Comparison of ENCODE assay signal across 23 cellular contexts in the genomic region with DNA sequence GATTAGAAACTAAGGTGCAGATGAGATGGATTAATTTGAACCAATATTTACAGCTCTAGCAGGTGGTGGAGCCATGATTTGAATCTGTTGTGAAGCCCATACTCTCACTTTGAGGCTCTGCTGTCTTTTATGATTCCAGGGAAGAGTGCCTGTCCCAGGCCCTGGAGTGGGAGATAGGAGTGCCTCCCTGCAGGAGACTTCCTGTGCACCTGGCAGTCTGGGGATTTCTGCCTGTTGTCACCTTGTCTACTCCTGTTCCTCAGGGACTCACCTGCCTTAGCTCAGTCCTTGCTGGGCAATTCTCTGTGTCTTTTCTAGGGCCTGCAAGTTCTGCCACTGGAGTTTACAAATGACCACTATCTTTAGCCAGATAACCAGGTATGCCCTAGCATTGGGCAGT. TPM values are rescaled to one million over a fixed set of nuclear protein-coding genes. Genes with fewer than 3 reads are reported as not detected.
DNase-seq lines count a peak whose midpoint lies in the region; ATAC-seq and TF ChIP-seq lines count a peak whose summit lies in the region.
"Had no signal": no experiment of that assay in that cellular context is flagged by ENCODE, and none has a peak within 500 bp of the region (broad histone marks: within the 10 kb centered on the region; RNA-seq: fewer than 3 reads in every experiment).

No MANE protein-coding gene starts in this region.

- CTCF ChIA-PET in WTC11 (lab: Charles Lee), result interaction anchor here (1.9 to 2.5 kb wide), 3 partner anchors 24 to 46 kb away, joined by 8 to 14 read pairs (median 12); partner anchors contain the start of gene SCAND1

- ATAC-seq in activated naive CD8-positive, alpha-beta T cell treated with anti-CD3 and anti-CD28 coated beads, Interleukin-2, amount 50 U/mL, for 24 hours, result no peak
- peak; percentile 87 for ATAC-seq in WTC11
- no peak for ATAC-seq in memory B cell (ENCODE audit: low read depth)
- no peak for ATAC-seq in GM18520 (IDR thresholded peaks at IDR 0.05; ENCODE audit: unreplicated experiment)
- ATAC-seq: CD8-positive, alpha-beta T cell; SK-N-SH treated with all-trans-retinoic acid at 6 μM for 48 hours had no signal

- TF ChIP-seq CTCF in WTC11 (IDR thresholded peaks at IDR 0.05), result no peak

- DNase-seq in activated naive CD8-positive, alpha-beta T cell treated with anti-CD3 and anti-CD28 coated beads, Interleukin-2, amount 50 U/mL, for 24 hours, result no peak
- DNase-seq in NCI-H345 (lab: John Stamatoyannopoulos, UW) (peak; percentile 92), WTC11 (ENCODE audit: low spot score) (peak; percentile 28), memory B cell (ENCODE audit: low spot score in 2 of 2) (no peak), ecto neural progenitor cell (ENCODE audit: low spot score) (no peak), NCI-H524 treated with DMSO at 0.1 percent for 48 hours (lab: John Stamatoyannopoulos, UW) (no peak)
- DNase-seq: activated CD4-positive, alpha-beta T cell treated with anti-CD3 and anti-CD28 coated beads for 4 hours; activated naive CD4-positive, alpha-beta T cell treated with anti-CD3 and anti-CD28 coated beads for 36 hours; amniotic stem cell; CD8-positive, alpha-beta T cell; effector memory CD4-positive, alpha-beta T cell; GOT3; MG63; NCI-H774; posterior cingulate gyrus; right lobe of liver; stimulated activated CD4-positive, alpha-beta T cell treated with anti-CD3 and anti-CD28 coated beads, Interleukin-4, amount 100 ng/mL, for 1 hour had no signal

- no peak overlapping the region for H3K4me3 Mint-ChIP-seq in activated naive CD8-positive, alpha-beta T cell
- no peak overlapping the region for H3K4me3 Mint-ChIP-seq in activated naive CD8-positive, alpha-beta T cell treated with anti-CD3 and anti-CD28 coated beads, Interleukin-2, amount 50 U/mL, for 24 hours
- peak overlapping the region; percentile 19; the same call in 1 of the 2 replicates for H3K4me3 Mint-ChIP-seq in WTC11
- no peak overlapping the region for H3K4me3 Mint-ChIP-seq in memory B cell
- H3K4me3 Mint-ChIP-seq: activated naive CD4-positive, alpha-beta T cell treated with anti-CD3 and anti-CD28 coated beads for 36 hours; activated T-helper 1 cell treated with anti-CD3 and anti-CD28 coated beads, Interleukin-12 subunit alpha, Interleukin-12 subunit beta, Interleukin-2, Interleukin-4 antibody, amounts not matched to agents 30 ng/mL and 10 ng/mL and 1 ng/mL, durations not matched to agents 14 hours and 24 hours and 36 hours; B cell; CD8-positive, alpha-beta T cell; type B pancreatic cell had no signal

- peaks cover 8% of the 10 kb centered on the region for H3K36me3 Mint-ChIP-seq in activated naive CD8-positive, alpha-beta T cell
- peaks cover 27% of the 10 kb centered on the region for H3K36me3 Mint-ChIP-seq in activated naive CD8-positive, alpha-beta T cell treated with anti-CD3 and anti-CD28 coated beads, Interleukin-2, amount 50 U/mL, for 24 hours (ENCODE audit: low read depth)
- H3K36me3 Mint-ChIP-seq in WTC11, result peaks cover 34% of the 10 kb centered on the region
- peaks cover 48% of the 10 kb centered on the region for H3K36me3 Mint-ChIP-seq in memory B cell

- POLR2A ChIA-PET in WTC11 (lab: Charles Lee), result no interaction called here

- peaks cover 34% of the 10 kb centered on the region for H3K4me1 Mint-ChIP-seq in activated naive CD8-positive, alpha-beta T cell (ENCODE audit: low read depth)
- H3K4me1 Mint-ChIP-seq in activated naive CD8-positive, alpha-beta T cell treated with anti-CD3 and anti-CD28 coated beads, Interleukin-2, amount 50 U/mL, for 24 hours, result peaks cover 29% of the 10 kb centered on the region
- H3K4me1 Mint-ChIP-seq in WTC11 (peaks cover 29% of the 10 kb centered on the region), memory B cell (peaks cover 15% of the 10 kb centered on the region)
- H3K4me1 Mint-ChIP-seq: B cell had no signal

- no peaks in the 10 kb centered on the region for H3K27me3 Mint-ChIP-seq in activated naive CD8-positive, alpha-beta T cell
- H3K27me3 Mint-ChIP-seq in activated naive CD8-positive, alpha-beta T cell treated with anti-CD3 and anti-CD28 coated beads, Interleukin-2, amount 50 U/mL, for 24 hours, result no peaks in the 10 kb centered on the region
- H3K27me3 Mint-ChIP-seq in WTC11 (ENCODE audit: low read depth), result no peaks in the 10 kb centered on the region
- H3K27me3 Mint-ChIP-seq in memory B cell, result no peaks in the 10 kb centered on the region
- H3K27me3 Mint-ChIP-seq: B cell, type B pancreatic cell had no signal

- H3K9me3 Mint-ChIP-seq in activated naive CD8-positive, alpha-beta T cell (ENCODE audit: low read depth), result no peaks in the 10 kb centered on the region
- no peaks in the 10 kb centered on the region for H3K9me3 Mint-ChIP-seq in activated naive CD8-positive, alpha-beta T cell treated with anti-CD3 and anti-CD28 coated beads, Interleukin-2, amount 50 U/mL, for 24 hours
- H3K9me3 Mint-ChIP-seq in WTC11, result 0 out of 2 replicates have a peak, but pooled peaks cover 4% of the 10 kb centered on the region
- no peaks in the 10 kb centered on the region for H3K9me3 Mint-ChIP-seq in memory B cell
- H3K9me3 Mint-ChIP-seq: activated naive CD4-positive, alpha-beta T cell treated with anti-CD3 and anti-CD28 coated beads for 36 hours; activated T-helper 1 cell treated with anti-CD3 and anti-CD28 coated beads, Interleukin-12 subunit alpha, Interleukin-12 subunit beta, Interleukin-2, Interleukin-4 antibody, amounts not matched to agents 30 ng/mL and 10 ng/mL and 1 ng/mL, durations not matched to agents 14 hours and 24 hours and 36 hours; CD8-positive, alpha-beta T cell; type B pancreatic cell had no signal

- H3K27ac Mint-ChIP-seq in activated naive CD8-positive, alpha-beta T cell, result peak overlapping the region; percentile 61
- no peak overlapping the region for H3K27ac Mint-ChIP-seq in activated naive CD8-positive, alpha-beta T cell treated with anti-CD3 and anti-CD28 coated beads, Interleukin-2, amount 50 U/mL, for 24 hours
- H3K27ac Mint-ChIP-seq in WTC11, result peak overlapping the region; percentile 95
- H3K27ac Mint-ChIP-seq in memory B cell, result peak overlapping the region; percentile 58
- H3K27ac Mint-ChIP-seq: activated naive CD4-positive, alpha-beta T cell treated with anti-CD3 and anti-CD28 coated beads for 36 hours; activated T-helper 1 cell treated with anti-CD3 and anti-CD28 coated beads, Interleukin-12 subunit alpha, Interleukin-12 subunit beta, Interleukin-2, Interleukin-4 antibody, amounts not matched to agents 30 ng/mL and 10 ng/mL and 1 ng/mL, durations not matched to agents 14 hours and 24 hours and 36 hours; B cell; type B pancreatic cell had no signal

TF ChIP-seq in WTC11, 78 proteins besides CTCF, POLR2A, EP300 and RAD21:
- TF ChIP-seq ZNF317 (CRISPR knock-in tag; IDR thresholded peaks at IDR 0.05; ENCODE audit: borderline replicate concordance, low read depth) (0 out of 2 replicates have a peak, but pooled peaks have one; percentile 34), CREB1 (CRISPR knock-in tag; IDR thresholded peaks at IDR 0.05) (no peak), GABPB1 (CRISPR knock-in tag; IDR thresholded peaks at IDR 0.05) (no peak), ZNF423 (CRISPR knock-in tag; IDR thresholded peaks at IDR 0.05) (peak; percentile 32; the same call in 1 of the 2 replicates), CBFB (CRISPR knock-in tag; IDR thresholded peaks at IDR 0.05; ENCODE audit: low read depth) (no peak)

RNA-seq across cellular contexts. Expression of gene SCAND1, which starts 46.3 kb away (rescaled TPM):
- total RNA-seq in WTC11 (2021), result 94.2 to 103 TPM (median 94.6 TPM) in 3 replicates

Comparison
In these comparisons a context has a peak if more than half of its experiments do, and no peak if none do; other contexts are left out.
1. DNase-seq: peak in NCI-H345 (single experiment) and WTC11 (single experiment); none in activated naive CD8-positive, alpha-beta T cell treated with anti-CD3 and anti-CD28 coated beads, Interleukin-2, amount 50 U/mL, for 24 hours (single experiment), memory B cell (0 of 2), ecto neural progenitor cell (single experiment) and NCI-H524 treated with DMSO at 0.1 percent for 48 hours (single experiment).